ENCODE assay signal across 8 cellular contexts in genomic region chr11:47270331-47271271, GRCh38. TPM values are rescaled to one million over a fixed set of nuclear protein-coding genes. Genes with fewer than 3 reads are reported as not detected.
DNase-seq lines count a peak whose midpoint lies in the region; ATAC-seq, FAIRE-seq and TF ChIP-seq lines count a peak whose summit lies in the region.

No MANE protein-coding gene starts in this region.

- POLR2A ChIA-PET in RWPE1 (lab: Yijun Ruan, JAX; ENCODE audit: low non-redundant PET) (interaction anchor here (0.6 to 0.8 kb wide), 2 partner anchors 14 to 40 kb away, joined by 3 to 4 read pairs; no protein-coding TSS in a partner anchor), K562 (lab: Yijun Ruan, JAX) (interaction anchor here (0.5 to 2.3 kb wide), 6 partner anchors 11 to 554 kb away, joined by 3 to 11 read pairs (median 5); partner anchors contain the start of gene ACP2)

- 0% methylated on average over 11 of the region's 34 CpGs for WGBS in K562 (ENCODE audit: insufficient coverage, low coverage, missing lambda C conversion rate)

- intact Hi-C loops in CD14-positive monocyte (cut with micrococcal nuclease): loop anchor here in 1 of 2 donors (10.0 kb wide), 1 partner anchor 94 kb away; no protein-coding TSS in a partner anchor
- intact Hi-C loops in K562 (cut with micrococcal nuclease): no loop called here

- TF ChIP-seq CTCF in CD14-positive monocyte (IDR thresholded peaks at IDR 0.05): no peak
- TF ChIP-seq CTCF in RWPE1 (conservative IDR thresholded peaks at IDR 0.05; ENCODE audit: low read depth): peak; percentile 31
- peak in 2 of 3 experiments; percentile 20 to 29; a peak in 1 of 6 replicates for TF ChIP-seq CTCF in K562 (IDR thresholded peaks at IDR 0.05 in 2 of 3, conservative IDR thresholded peaks at IDR 0.05 in 1 of 3; ENCODE audit: insufficient read depth in 2 of 3, low read depth in 1 of 3, low read length in 3 of 3)

- H3K9me1 ChIP-seq in K562 (ENCODE audit: control insufficient read depth, insufficient read depth, low read length): peaks cover 13% of the 10 kb centered on the region

- peaks cover 49% of the 10 kb centered on the region for H3K4me1 Mint-ChIP-seq in CD14-positive monocyte

- peak overlapping the region; percentile 80 to 96 (median 90) for H3K27ac Mint-ChIP-seq in CD14-positive monocyte

- H3K4me1 ChIP-seq in K562 (replicated peaks in 1 of 2; ENCODE audit: control insufficient read depth in 2 of 2, insufficient read depth in 2 of 2, low read length in 2 of 2) (peaks cover 44 to 51% of the 10 kb centered on the region in 2 experiments), skeletal muscle satellite cell (ENCODE audit: control insufficient read depth, insufficient read depth, low read length) (peaks cover 31% of the 10 kb centered on the region)

- peaks cover 51% of the 10 kb centered on the region for H3K79me2 ChIP-seq in K562 (ENCODE audit: control insufficient read depth, insufficient read depth, low read length)

- H3K4me3 ChIP-seq in K562 (peak overlapping the region; percentile 85), iPS-18c (ENCODE audit: insufficient read depth, low read depth, low read length) (peak overlapping the region; percentile 93), skeletal muscle satellite cell (ENCODE audit: low read length) (peak overlapping the region; percentile 89)

- peaks cover 0 to 3% (median 1%) of the 10 kb centered on the region in 3 donors for H3K27me3 Mint-ChIP-seq in CD14-positive monocyte (ENCODE audit: low read depth in 3 of 3)

- H3K4me3 Mint-ChIP-seq in CD14-positive monocyte: peak overlapping the region; percentile 79 to 94

- DNase-seq in CD14-positive monocyte (ENCODE audit: low spot score) (peak; percentile 45), HT-29 (ENCODE audit: low spot score) (peak; percentile 53), RWPE1 (ENCODE audit: low spot score) (peak; percentile 36), K562 (ENCODE audit: extremely low read depth in 1 of 4, low spot score in 3 of 4) (peak; percentile 60 to 79 (median 70)), OCI-M2 (lab: John Stamatoyannopoulos, UW; ENCODE audit: unreplicated experiment) (no peak), HK-2 (ENCODE audit: unreplicated experiment) (no peak)

- TF ChIP-seq POLR2A in K562 (conservative IDR thresholded peaks at IDR 0.05): no peak

- BruUV-seq in K562 (replicated peaks; lab: Mats Ljungman, UMichigan): no TSS peak

- no peaks in the 10 kb centered on the region for H3K9me3 Mint-ChIP-seq in CD14-positive monocyte

- peak overlapping the region; percentile 71; the same call in 1 of the 2 replicates for H2AFZ ChIP-seq in K562 (ENCODE audit: low read depth, low read length)

- CTCF ChIA-PET in RWPE1 (lab: Yijun Ruan, JAX): interaction anchor here (0.7 to 1.3 kb wide), 5 partner anchors 12 to 465 kb away, joined by 3 to 6 read pairs (median 3); no protein-coding TSS in a partner anchor
- CTCF ChIA-PET in K562 (lab: Yijun Ruan, JAX; ENCODE audit: low intra/inter-chr PET ratio): no interaction called here

- TF ChIP-seq RAD21 in K562 (CRISPR knock-in tag; conservative IDR thresholded peaks at IDR 0.05 in 1 of 2, IDR thresholded peaks at IDR 0.05 in 1 of 2): 0 out of 4 replicates have a peak, but pooled peaks of 1 of the 2 experiments have one; percentile 26

- TF ChIP-seq EP300 in K562 (IDR thresholded peaks at IDR 0.05; ENCODE audit: low read length): no peak

- peak; percentile 31 for ATAC-seq in K562

- peaks cover 15 to 22% of the 10 kb centered on the region in 2 donors for H3K36me3 Mint-ChIP-seq in CD14-positive monocyte

- H3K9me3 ChIP-seq in K562 (replicated peaks; ENCODE audit: control insufficient read depth, insufficient read depth, low read depth, low read length) (no peaks in the 10 kb centered on the region), iPS-18c (ENCODE audit: control insufficient read depth, insufficient read depth, low read length) (no peaks in the 10 kb centered on the region), skeletal muscle satellite cell (replicated peaks; ENCODE audit: low read length) (no peaks in the 10 kb centered on the region)

- H3K27ac ChIP-seq in RWPE1: peak overlapping the region; percentile 92
- H3K27ac ChIP-seq in K562 (ENCODE audit: extremely low read depth, low read depth, low read length): peak overlapping the region; percentile 91

- peaks cover 26% of the 10 kb centered on the region for H4K20me1 ChIP-seq in K562 (replicated peaks; ENCODE audit: control insufficient read depth, insufficient read depth, low read length)

- in situ Hi-C loops in K562 (cut with MboI): no loop called here

- H3K27me3 ChIP-seq in K562 (ENCODE audit: control insufficient read depth in 2 of 2, insufficient read depth in 2 of 2, low read length in 2 of 2) (no peaks in the 10 kb centered on the region), skeletal muscle satellite cell (ENCODE audit: control insufficient read depth, insufficient read depth, low read length) (no peaks in the 10 kb centered on the region)

- H3K4me2 ChIP-seq in K562 (ENCODE audit: insufficient read depth, low read length) (peak overlapping the region; percentile 96), skeletal muscle satellite cell (ENCODE audit: low read length) (peak overlapping the region; percentile 92)

- H3K36me3 ChIP-seq in K562 (ENCODE audit: control insufficient read depth, insufficient read depth, low read length) (peaks cover 27% of the 10 kb centered on the region), skeletal muscle satellite cell (ENCODE audit: insufficient read depth, low read length) (peaks cover 16% of the 10 kb centered on the region)

- peak; percentile 83 for FAIRE-seq in K562 (lab: Jason Lieb, UNC)

- peak overlapping the region; percentile 80 to 98 for H3K9ac ChIP-seq in K562 (ENCODE audit: insufficient read depth in 1 of 2, low read depth in 2 of 2, low read length in 2 of 2)
- peak overlapping the region; percentile 89 for H3K9ac ChIP-seq in skeletal muscle satellite cell (ENCODE audit: low read depth, low read length)

RNA-seq across cellular contexts. Expression of gene MADD, which starts 0.7 kb away (rescaled TPM):
- 10 to 100 TPM in 1 of 2 donors, 1 to 10 TPM in 1; 6.4 to 12.2 TPM for polyA plus RNA-seq in CD14-positive monocyte
- total RNA-seq in HT-29 (2014; rRNA removed; shearing (Covaris generic)): 44.0 and 46.2 TPM in 2 replicates
- 267 and 427 TPM in 2 replicates for total RNA-seq in K562 (2011; cell fraction: chromatin; rRNA removed; ENCODE audit: low replicate concordance)
- 135 and 141 TPM in 2 replicates for total RNA-seq in K562 (2011; cell fraction: nucleolus; rRNA removed)
- 157 and 178 TPM in 2 replicates for total RNA-seq in K562 (2011; cell fraction: nucleoplasm; rRNA removed)
- total RNA-seq in K562 (2014; rRNA removed): 33.6 and 34.4 TPM in 2 replicates
- total RNA-seq in K562 (2014; rRNA removed; fragmentation: Illumina TruSeq; extraction: Trizol): 22.2 and 22.6 TPM in 2 replicates
- 28.7 and 34.3 TPM in 2 replicates for total RNA-seq in K562 (2015; rRNA removed; fragmentation: Illumina TruSeq; extraction: Trizol)
- 53.6 and 57.6 TPM in 2 replicates for total RNA-seq in K562 (2021)
- 37.0 and 54.1 TPM in 2 replicates for polyA plus RNA-seq in K562 (2011; rRNA removed)
- 37.6 and 44.5 TPM in 2 replicates for polyA plus RNA-seq in K562 (2011; cell fraction: cytosol; rRNA removed)
- 196 and 230 TPM in 2 replicates for polyA plus RNA-seq in K562 (2011; cell fraction: nucleus; rRNA removed)
- 39.6 and 44.4 TPM in 2 replicates for polyA plus RNA-seq in K562 (2012)
- 41.6 and 41.9 TPM in 2 replicates for polyA plus RNA-seq in K562 (2014; fragmentation: Illumina TruSeq; extraction: Trizol)
- polyA plus RNA-seq in K562 (2014; fragmentation: Nextera tagmentation; extraction: Ambion mirVana): 1 to 10 TPM in 1 of 2 experiments, under 1 TPM in 1; 0.68 to 3.2 TPM
- polyA plus RNA-seq in K562 (2014; rRNA removed): 43.4 and 47.6 TPM in 2 replicates
- polyA minus RNA-seq in K562 (2011; rRNA and poly(A)+ RNA removed): 47.0 and 48.6 TPM in 2 replicates
- 37.4 and 47.8 TPM in 2 replicates for polyA minus RNA-seq in K562 (2011; cell fraction: cytosol; rRNA and poly(A)+ RNA removed)
- 52.0 and 80.3 TPM in 2 replicates for polyA minus RNA-seq in K562 (2011; cell fraction: nucleus; rRNA and poly(A)+ RNA removed)
- total RNA-seq in skeletal muscle satellite cell (2012; rRNA removed): 8.1 and 13.1 TPM in 2 replicates

RNA-seq across cellular contexts. Expression of gene NR1H3, which starts 12.8 kb away (rescaled TPM):
- polyA plus RNA-seq in CD14-positive monocyte (1 to 10 TPM; 4.4 to 9.3 TPM), K562 (2011; rRNA removed) (26.0 and 31.9 TPM in 2 replicates), K562 (2014; fragmentation: Illumina TruSeq; extraction: Trizol) (12.0 and 15.2 TPM in 2 replicates), K562 (2014; fragmentation: Nextera tagmentation; extraction: Ambion mirVana) (10 to 100 TPM in 1 of 2 experiments, 1 to 10 TPM in 1; 9.8 to 10.4 TPM), K562 (2014; rRNA removed) (17.5 and 18.4 TPM in 2 replicates)
- total RNA-seq in HT-29 (2014; rRNA removed; shearing (Covaris generic)): 139 and 147 TPM in 2 replicates
- total RNA-seq in K562 (2011; cell fraction: chromatin; rRNA removed; ENCODE audit: low replicate concordance): 39.2 and 75.3 TPM in 2 replicates
- 43.6 and 51.5 TPM in 2 replicates for total RNA-seq in K562 (2011; cell fraction: nucleolus; rRNA removed)
- total RNA-seq in K562 (2011; cell fraction: nucleoplasm; rRNA removed): 31.0 and 35.2 TPM in 2 replicates
- total RNA-seq in K562 (2014; rRNA removed) (11.9 and 16.0 TPM in 2 replicates), K562 (2014; rRNA removed; fragmentation: Illumina TruSeq; extraction: Trizol) (6.6 and 8.2 TPM in 2 replicates), K562 (2015; rRNA removed; fragmentation: Illumina TruSeq; extraction: Trizol) (7.8 and 11.1 TPM in 2 replicates), K562 (2021) (15.9 and 16.5 TPM in 2 replicates)
- polyA plus RNA-seq in K562 (2011; cell fraction: cytosol; rRNA removed): 38.5 and 38.7 TPM in 2 replicates
- polyA plus RNA-seq in K562 (2011; cell fraction: nucleus; rRNA removed): 66.1 and 82.8 TPM in 2 replicates
- 16.1 and 20.9 TPM in 2 replicates for polyA plus RNA-seq in K562 (2012)
- polyA minus RNA-seq in K562 (2011; rRNA and poly(A)+ RNA removed): 15.1 and 19.2 TPM in 2 replicates
- polyA minus RNA-seq in K562 (2011; cell fraction: cytosol; rRNA and poly(A)+ RNA removed): 9.9 and 20.8 TPM in 2 replicates
- polyA minus RNA-seq in K562 (2011; cell fraction: nucleus; rRNA and poly(A)+ RNA removed): 12.8 and 23.2 TPM in 2 replicates
- total RNA-seq in skeletal muscle satellite cell (2012; rRNA removed): 22.3 and 58.6 TPM in 2 replicates

RNA-seq across cellular contexts. Expression of gene ACP2, which starts 22.0 kb away (rescaled TPM):
- 10 to 100 TPM; 13.1 to 20.5 TPM for polyA plus RNA-seq in CD14-positive monocyte
- total RNA-seq in HT-29 (2014; rRNA removed; shearing (Covaris generic)): 42.9 and 48.5 TPM in 2 replicates
- total RNA-seq in K562 (2011; cell fraction: chromatin; rRNA removed; ENCODE audit: low replicate concordance): 46.3 and 108 TPM in 2 replicates
- 76.0 and 80.0 TPM in 2 replicates for total RNA-seq in K562 (2011; cell fraction: nucleolus; rRNA removed)
- total RNA-seq in K562 (2011; cell fraction: nucleoplasm; rRNA removed): 60.6 and 60.9 TPM in 2 replicates
- total RNA-seq in K562 (2014; rRNA removed): 14.3 and 16.2 TPM in 2 replicates
- 7.1 and 8.6 TPM in 2 replicates for total RNA-seq in K562 (2014; rRNA removed; fragmentation: Illumina TruSeq; extraction: Trizol)
- total RNA-seq in K562 (2015; rRNA removed; fragmentation: Illumina TruSeq; extraction: Trizol): 11.6 and 12.1 TPM in 2 replicates
- 17.8 and 20.0 TPM in 2 replicates for total RNA-seq in K562 (2021)
- polyA plus RNA-seq in K562 (2011; rRNA removed): 7.0 and 10.4 TPM in 2 replicates
- polyA plus RNA-seq in K562 (2011; cell fraction: cytosol; rRNA removed): 8.2 and 13.6 TPM in 2 replicates
- polyA plus RNA-seq in K562 (2011; cell fraction: nucleus; rRNA removed): 27.8 and 55.7 TPM in 2 replicates
- 13.9 and 20.7 TPM in 2 replicates for polyA plus RNA-seq in K562 (2012)
- 14.0 and 19.1 TPM in 2 replicates for polyA plus RNA-seq in K562 (2014; fragmentation: Illumina TruSeq; extraction: Trizol)
- 1 to 10 TPM; 1.9 to 2.2 TPM for polyA plus RNA-seq in K562 (2014; fragmentation: Nextera tagmentation; extraction: Ambion mirVana)
- polyA plus RNA-seq in K562 (2014; rRNA removed): 12.4 and 14.4 TPM in 2 replicates
- 10.9 and 11.2 TPM in 2 replicates for polyA minus RNA-seq in K562 (2011; rRNA and poly(A)+ RNA removed)
- polyA minus RNA-seq in K562 (2011; cell fraction: cytosol; rRNA and poly(A)+ RNA removed): 9.5 and 12.3 TPM in 2 replicates
- 25.4 and 26.9 TPM in 2 replicates for polyA minus RNA-seq in K562 (2011; cell fraction: nucleus; rRNA and poly(A)+ RNA removed)
- total RNA-seq in skeletal muscle satellite cell (2012; rRNA removed): 26.6 and 28.4 TPM in 2 replicates

RNA-seq across cellular contexts. Expression of gene DDB2, which starts 55.8 kb away (rescaled TPM):
- 1 to 10 TPM; 5.9 to 9.0 TPM for polyA plus RNA-seq in CD14-positive monocyte
- 17.1 and 25.7 TPM in 2 replicates for total RNA-seq in HT-29 (2014; rRNA removed; shearing (Covaris generic))
- 56.3 and 66.6 TPM in 2 replicates for total RNA-seq in K562 (2011; cell fraction: chromatin; rRNA removed; ENCODE audit: low replicate concordance)
- 38.7 TPM in 2 replicates for total RNA-seq in K562 (2011; cell fraction: nucleolus; rRNA removed)
- total RNA-seq in K562 (2011; cell fraction: nucleoplasm; rRNA removed): 45.0 and 46.9 TPM in 2 replicates
- total RNA-seq in K562 (2014; rRNA removed): 12.7 and 13.3 TPM in 2 replicates
- 8.7 and 9.0 TPM in 2 replicates for total RNA-seq in K562 (2014; rRNA removed; fragmentation: Illumina TruSeq; extraction: Trizol)
- 10.1 and 10.9 TPM in 2 replicates for total RNA-seq in K562 (2015; rRNA removed; fragmentation: Illumina TruSeq; extraction: Trizol)
- 9.0 and 10.5 TPM in 2 replicates for total RNA-seq in K562 (2021)
- polyA plus RNA-seq in K562 (2011; rRNA removed): 17.1 and 17.5 TPM in 2 replicates
- polyA plus RNA-seq in K562 (2011; cell fraction: cytosol; rRNA removed): 12.9 and 16.0 TPM in 2 replicates
- 54.5 and 57.5 TPM in 2 replicates for polyA plus RNA-seq in K562 (2011; cell fraction: nucleus; rRNA removed)
- 11.5 and 20.9 TPM in 2 replicates for polyA plus RNA-seq in K562 (2012)
- polyA plus RNA-seq in K562 (2014; fragmentation: Illumina TruSeq; extraction: Trizol): 10.1 and 10.4 TPM in 2 replicates
- 10 to 100 TPM in 1 of 2 experiments, 1 to 10 TPM in 1; 9.0 to 10.3 TPM for polyA plus RNA-seq in K562 (2014; fragmentation: Nextera tagmentation; extraction: Ambion mirVana)
- 12.0 and 18.6 TPM in 2 replicates for polyA plus RNA-seq in K562 (2014; rRNA removed)
- polyA minus RNA-seq in K562 (2011; rRNA and poly(A)+ RNA removed): 12.9 and 16.8 TPM in 2 replicates
- polyA minus RNA-seq in K562 (2011; cell fraction: cytosol; rRNA and poly(A)+ RNA removed): 5.5 and 8.0 TPM in 2 replicates
- polyA minus RNA-seq in K562 (2011; cell fraction: nucleus; rRNA and poly(A)+ RNA removed): 17.4 and 23.8 TPM in 2 replicates
- 14.4 and 19.3 TPM in 2 replicates for total RNA-seq in skeletal muscle satellite cell (2012; rRNA removed)

Comparison
In these comparisons a context has a peak if more than half of its experiments do, and no peak if none do; other contexts are left out.
1. DNase-seq: peak in CD14-positive monocyte (single experiment), HT-29 (single experiment), RWPE1 (single experiment) and K562 (4 of 4); none in OCI-M2 (single experiment) and HK-2 (single experiment).
2. Peak in every context shown above with its lines, with median percentiles within 50 percentile points of each other: H3K4me3 ChIP-seq.